1 cellular context compared by ENCODE assay signal in genomic region chr11:57772562-57772961, GRCh38.
TF ChIP-seq lines count a peak whose summit lies in the region.

No MANE protein-coding gene starts in this region.

TF ChIP-seq in endothelial cell of umbilical vein, 7 proteins besides CTCF, POLR2A, EP300 and RAD21:
- TF ChIP-seq, protein P1, sequence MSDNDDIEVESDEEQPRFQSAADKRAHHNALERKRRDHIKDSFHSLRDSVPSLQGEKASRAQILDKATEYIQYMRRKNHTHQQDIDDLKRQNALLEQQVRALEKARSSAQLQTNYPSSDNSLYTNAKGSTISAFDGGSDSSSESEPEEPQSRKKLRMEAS (IDR thresholded peaks at IDR 0.05; ENCODE audit: insufficient read depth, insufficient read length) = no peak
- no peak for TF ChIP-seq FOS (IDR thresholded peaks at IDR 0.05; ENCODE audit: borderline replicate concordance, insufficient read depth, low read length)
